27 cellular contexts compared by ENCODE assay signal in genomic region chr7:34849966-34850365, GRCh38.
"Had no signal": no experiment of that assay in that cellular context is flagged by ENCODE, and none has a peak within 500 bp of the region (broad histone marks: within the 10 kb centered on the region; RNA-seq: fewer than 3 reads in every experiment).

No MANE protein-coding gene starts in this region.

- ATAC-seq: activated CD4-positive, alpha-beta T cell treated with anti-CD3 and anti-CD28 coated beads for 36 hours; activated CD8-positive, alpha-beta memory T cell treated with anti-CD3 and anti-CD28 coated beads, Interleukin-2, amount 10 ng/mL, durations not matched to agents 7 days and 5 days; activated CD8-positive, alpha-beta T cell treated with anti-CD3 and anti-CD28 coated beads, Interleukin-2, amount 10 ng/mL, durations not matched to agents 7 days and 5 days; activated naive CD8-positive, alpha-beta T cell treated with anti-CD3 and anti-CD28 coated beads, Interleukin-2, amount 50 U/mL, for 24 hours; body of pancreas; esophagus mucosa; gastroesophageal sphincter; heart right ventricle had no signal

- H3K4me1 ChIP-seq: adrenal gland, body of pancreas had no signal

- DNase-seq: activated CD4-positive, alpha-beta memory T cell treated with anti-CD3 and anti-CD28 coated beads for 36 hours; activated CD4-positive, alpha-beta T cell treated with anti-CD3 and anti-CD28 coated beads for 36 hours; activated CD4-positive, alpha-beta T cell treated with anti-CD3 and anti-CD28 coated beads, Interleukin-2, amount 10 ng/mL, durations not matched to agents 24 days and 14 days; activated CD4-positive, CD25-positive, alpha-beta regulatory T cell; activated CD4-positive, CD25-positive, alpha-beta regulatory T cell treated with anti-CD3 and anti-CD28 coated beads, Interleukin-2, amount 50 U/mL, for 72 hours; activated CD8-positive, alpha-beta memory T cell treated with anti-CD3 and anti-CD28 coated beads, Interleukin-2, amount 10 ng/mL, durations not matched to agents 7 days and 5 days; activated CD8-positive, alpha-beta memory T cell treated with anti-CD3 and anti-CD28 coated beads, Interleukin-2, amount 50 U/mL, for 4 hours; activated effector memory CD4-positive, alpha-beta T cell treated with anti-CD3 and anti-CD28 coated beads, Interleukin-2, amount 50 U/mL, for 16 hours; activated naive CD4-positive, alpha-beta T cell treated with anti-CD3 and anti-CD28 coated beads for 36 hours; activated naive CD8-positive, alpha-beta T cell treated with anti-CD3 and anti-CD28 coated beads for 36 hours; activated naive CD8-positive, alpha-beta T cell treated with anti-CD3 and anti-CD28 coated beads, Interleukin-2, amount 50 U/mL, for 24 hours; activated T-cell treated with anti-CD3 and anti-CD28 coated beads, Interleukin-2, amount 50 U/mL, for 1 hour; activated T-cell treated with anti-CD3 and anti-CD28 coated beads, Interleukin-2, amount 50 U/mL, for 48 hours; adrenal gland; amygdala; aorta; body of pancreas; effector memory CD4-positive, alpha-beta T cell; endodermal cell; foreskin melanocyte; heart right ventricle; T-helper 2 cell had no signal

- H3K36me3 ChIP-seq: adrenal gland, gastroesophageal sphincter, heart right ventricle had no signal

- H3K4me3 ChIP-seq: adrenal gland, body of pancreas, coronary artery, dorsolateral prefrontal cortex, gastroesophageal sphincter, heart right ventricle had no signal

- H3K9me3 ChIP-seq: adrenal gland, body of pancreas, gastroesophageal sphincter had no signal

- H3K27me3 ChIP-seq: adrenal gland, body of pancreas, dorsolateral prefrontal cortex, gastroesophageal sphincter had no signal

- H3K27ac ChIP-seq: adrenal gland, body of pancreas, coronary artery, dorsolateral prefrontal cortex, gastroesophageal sphincter, heart right ventricle had no signal
